ENCODE assay signal across 8 cellular contexts in genomic region chrX:74382613-74383012, GRCh38. TPM values are rescaled to one million over a fixed set of nuclear protein-coding genes. Genes with fewer than 3 reads are reported as not detected.
DNase-seq lines count a peak whose midpoint lies in the region; ATAC-seq, FAIRE-seq and TF ChIP-seq lines count a peak whose summit lies in the region.

No MANE protein-coding gene starts in this region.

- H3K4me3 ChIP-seq in A549 (no peak overlapping the region), OCI-LY7 (ENCODE audit: low read depth, low read length, poor library complexity, severe bottlenecking) (no peak overlapping the region), esophagus muscularis mucosa (no peak overlapping the region)

- H3K27me3 ChIP-seq in esophagus muscularis mucosa = no peaks in the 10 kb centered on the region

- H3K27ac ChIP-seq in A549 = peak overlapping the region in 1 of 2 experiments; percentile 52; a peak in 2 of 6 replicates
- no peak overlapping the region for H3K27ac ChIP-seq in OCI-LY7 (ENCODE audit: low read depth, low read length, poor library complexity, severe bottlenecking)
- H3K27ac ChIP-seq in esophagus muscularis mucosa (replicated peaks in 1 of 4) = no peak overlapping the region

- ATAC-seq in A549 (peak; percentile 96 to 99), GM18505 (IDR thresholded peaks at IDR 0.05; ENCODE audit: unreplicated experiment) (peak; percentile 75), HG03521 (IDR thresholded peaks at IDR 0.05; ENCODE audit: unreplicated experiment) (peak; percentile 61)
- peak; percentile 71 to 75 for ATAC-seq in natural killer cell treated with Interleukin-12 subunit alpha and Interleukin-12 subunit beta and Interleukin-15 and Interleukin-18, amount 100 ng/mL, for 72 hours
- ATAC-seq in stimulated activated naive CD8-positive, alpha-beta T cell treated with anti-CD3 and anti-CD28 coated beads, Interleukin-15, amount 100 ng/mL, for 72 hours = peak; percentile 78

- H3K9me3 ChIP-seq in A549 (peaks cover under 1% of the 10 kb centered on the region; the same call in 1 of the 3 replicates), OCI-LY7 (ENCODE audit: low read length) (no peaks in the 10 kb centered on the region), esophagus muscularis mucosa (no peaks in the 10 kb centered on the region)

- H2AFZ ChIP-seq in OCI-LY7 (ENCODE audit: low read length) = no peak overlapping the region

- no peak overlapping the region for H3K4me2 ChIP-seq in A549
- H3K4me2 ChIP-seq in OCI-LY7 (ENCODE audit: low read length) = no peak overlapping the region

- no peaks in the 10 kb centered on the region for H4K20me1 ChIP-seq in OCI-LY7 (ENCODE audit: insufficient read depth, low read length)

- TF ChIP-seq POLR2A in A549 (IDR thresholded peaks at IDR 0.05; ENCODE audit: low read length) = no peak
- no peak for TF ChIP-seq POLR2A in GM18505 (IDR thresholded peaks at IDR 0.05; ENCODE audit: borderline replicate concordance, extremely low read depth, insufficient read depth, insufficient read length)
- no peak for TF ChIP-seq POLR2A in esophagus muscularis mucosa (IDR thresholded peaks at IDR 0.05; ENCODE audit: low read depth)

- peak; percentile 72 for TF ChIP-seq CTCF in A549 (IDR thresholded peaks at IDR 0.05)
- peak; percentile 75 for TF ChIP-seq CTCF in OCI-LY7 (conservative IDR thresholded peaks at IDR 0.05; ENCODE audit: low read length)
- peak; percentile 49 to 74 (median 63) for TF ChIP-seq CTCF in esophagus muscularis mucosa (IDR thresholded peaks at IDR 0.05)

- peak; percentile 88 for FAIRE-seq in A549 (lab: Jason Lieb, UNC)

- no peaks in the 10 kb centered on the region for H3K9me3 Mint-ChIP-seq in natural killer cell treated with Interleukin-12 subunit alpha and Interleukin-12 subunit beta and Interleukin-15 and Interleukin-18, amount 100 ng/mL, for 72 hours
- no peaks in the 10 kb centered on the region for H3K9me3 Mint-ChIP-seq in stimulated activated naive CD8-positive, alpha-beta T cell treated with anti-CD3 and anti-CD28 coated beads, Interleukin-15, amount 100 ng/mL, for 72 hours

- H3K36me3 ChIP-seq in OCI-LY7 (ENCODE audit: insufficient read depth, low read length) (no peaks in the 10 kb centered on the region), esophagus muscularis mucosa (no peaks in the 10 kb centered on the region)

- intact Hi-C loops in OCI-LY7 (cut with micrococcal nuclease; ENCODE audit: unreplicated experiment) (loop anchor here (5.0 kb wide), 1 partner anchor 170 kb away; no protein-coding TSS in a partner anchor), esophagus muscularis mucosa (cut with DNase I) (loop anchor here (2.0 to 10.0 kb wide), 3 partner anchors 40 to 168 kb away; partner anchors contain the start of gene SLC16A2)

- POLR2A ChIA-PET in A549 (lab: Yijun Ruan, JAX) = no interaction called here
- POLR2A ChIA-PET in OCI-LY7 (lab: Charles Lee) = no interaction called here

- H3K4me1 Mint-ChIP-seq in natural killer cell treated with Interleukin-12 subunit alpha and Interleukin-12 subunit beta and Interleukin-15 and Interleukin-18, amount 100 ng/mL, for 72 hours (ENCODE audit: low read depth in 2 of 2) = no peaks in the 10 kb centered on the region
- no peaks in the 10 kb centered on the region for H3K4me1 Mint-ChIP-seq in stimulated activated naive CD8-positive, alpha-beta T cell treated with anti-CD3 and anti-CD28 coated beads, Interleukin-15, amount 100 ng/mL, for 72 hours

- CTCF ChIA-PET in A549 (lab: Yijun Ruan, JAX) (interaction anchor here (0.5 to 6.2 kb wide), 19 partner anchors 10 to 1229 kb away, joined by 3 to 51 read pairs (median 4); no protein-coding TSS in a partner anchor), OCI-LY7 (lab: Charles Lee; ENCODE audit: unreplicated experiment) (no interaction called here)

- peaks cover 5 to 18% of the 10 kb centered on the region in 2 donors for H3K27me3 Mint-ChIP-seq in natural killer cell treated with Interleukin-12 subunit alpha and Interleukin-12 subunit beta and Interleukin-15 and Interleukin-18, amount 100 ng/mL, for 72 hours
- H3K27me3 Mint-ChIP-seq in stimulated activated naive CD8-positive, alpha-beta T cell treated with anti-CD3 and anti-CD28 coated beads, Interleukin-15, amount 100 ng/mL, for 72 hours = no peaks in the 10 kb centered on the region

- peaks cover 8% of the 10 kb centered on the region; the same call in 1 of the 3 replicates for H3K4me1 ChIP-seq in A549
- H3K4me1 ChIP-seq in OCI-LY7 (ENCODE audit: insufficient read depth, low read length, poor library complexity, severe bottlenecking) = no peaks in the 10 kb centered on the region
- H3K4me1 ChIP-seq in esophagus muscularis mucosa = no peaks in the 10 kb centered on the region

- TF ChIP-seq RAD21 in A549 (conservative IDR thresholded peaks at IDR 0.05 in 1 of 2, IDR thresholded peaks at IDR 0.05 in 1 of 2) = peak; percentile 60 to 70

- H3K9me2 ChIP-seq in OCI-LY7 (ENCODE audit: insufficient read depth, low read length) = no peaks in the 10 kb centered on the region

- no peak for TF ChIP-seq EP300 in A549 (IDR thresholded peaks at IDR 0.05)
- no peak for TF ChIP-seq EP300 in esophagus muscularis mucosa (IDR thresholded peaks at IDR 0.05)

- H3K4me3 Mint-ChIP-seq in natural killer cell treated with Interleukin-12 subunit alpha and Interleukin-12 subunit beta and Interleukin-15 and Interleukin-18, amount 100 ng/mL, for 72 hours = no peak overlapping the region
- no peak overlapping the region for H3K4me3 Mint-ChIP-seq in stimulated activated naive CD8-positive, alpha-beta T cell treated with anti-CD3 and anti-CD28 coated beads, Interleukin-15, amount 100 ng/mL, for 72 hours

- BruUV-seq in OCI-LY7 (replicated peaks; lab: Mats Ljungman, UMichigan) = no TSS peak

- DNase-seq in A549 (ENCODE audit: low read depth in 1 of 2, low spot score in 1 of 2) (peak; percentile 57 to 69), OCI-LY7 (ENCODE audit: low spot score) (peak; percentile 43), activated T-cell treated with anti-CD3 and anti-CD28 coated beads for 4 hours (peak; percentile 28), esophagus muscularis mucosa (ENCODE audit: extremely low spot score) (no peak)
- DNase-seq in natural killer cell treated with Interleukin-12 subunit alpha and Interleukin-12 subunit beta and Interleukin-15 and Interleukin-18, amount 100 ng/mL, for 72 hours (ENCODE audit: low spot score) = peak; percentile 64
- peak; percentile 30 to 44 for DNase-seq in stimulated activated naive CD8-positive, alpha-beta T cell treated with anti-CD3 and anti-CD28 coated beads, Interleukin-15, amount 100 ng/mL, for 72 hours

- 0% methylated on average over 1 of the region's 2 CpGs for WGBS in A549 (ENCODE audit: missing lambda C conversion rate)
- WGBS in esophagus muscularis mucosa = 8% methylated on average over 2 of the region's 2 CpGs

- H3K27ac Mint-ChIP-seq in natural killer cell treated with Interleukin-12 subunit alpha and Interleukin-12 subunit beta and Interleukin-15 and Interleukin-18, amount 100 ng/mL, for 72 hours = no peak overlapping the region
- no peak overlapping the region for H3K27ac Mint-ChIP-seq in stimulated activated naive CD8-positive, alpha-beta T cell treated with anti-CD3 and anti-CD28 coated beads, Interleukin-15, amount 100 ng/mL, for 72 hours

- H3K79me2 ChIP-seq in OCI-LY7 (ENCODE audit: insufficient read depth, low read depth, low read length) = no peaks in the 10 kb centered on the region

- H3K36me3 Mint-ChIP-seq in natural killer cell treated with Interleukin-12 subunit alpha and Interleukin-12 subunit beta and Interleukin-15 and Interleukin-18, amount 100 ng/mL, for 72 hours = no peaks in the 10 kb centered on the region

TF ChIP-seq in A549, 52 proteins besides CTCF, POLR2A, EP300 and RAD21:
- no peak for TF ChIP-seq NR3C1 (IDR thresholded peaks at IDR 0.05)
- peak; percentile 50; the same call in 2 of the 3 replicates for TF ChIP-seq SMC3 (IDR thresholded peaks at IDR 0.05)

RNA-seq across cellular contexts. Expression of gene SLC16A2, which starts 38.7 kb away (rescaled TPM):
- 9.7 and 11.7 TPM in 2 replicates for polyA plus RNA-seq in A549 (2011; rRNA removed)
- polyA plus RNA-seq in A549 (2012; cell fraction: cytosol; rRNA removed) = 5.5 and 9.1 TPM in 2 replicates
- 10.4 and 11.8 TPM in 2 replicates for polyA plus RNA-seq in A549 (2012; cell fraction: nucleus; rRNA removed)
- 17.9 to 22.3 TPM (median 19.2 TPM) in 3 replicates for polyA plus RNA-seq in A549 (2017; fragmentation: RNase III; extraction: RNeasy Plus Mini Kit Qiagen cat#74134 plus additional on column Dnase treatment)
- 9.9 and 10.6 TPM in 2 replicates for polyA minus RNA-seq in A549 (2011; rRNA and poly(A)+ RNA removed)
- not detected in 2 replicates for total RNA-seq in OCI-LY7 (2014; rRNA removed; shearing (Covaris generic))
- not detected in 2 replicates for total RNA-seq in OCI-LY7 (2022)
- 10 to 100 TPM in 1 of 4 donors, 1 to 10 TPM in 3; 7.3 to 13.7 (median 9.6) TPM for total RNA-seq in esophagus muscularis mucosa
- total RNA-seq in natural killer cell treated with Interleukin-12 subunit alpha and Interleukin-12 subunit beta and Interleukin-15 and Interleukin-18, amount 100 ng/mL, for 72 hours = not detected

Comparison
In these comparisons a context has a peak if more than half of its experiments do, and no peak if none do; other contexts are left out.
1. RNA of gene SLC16A2, which starts 38.7 kb away (total RNA-seq): 7.3 to 13.7 TPM in esophagus muscularis mucosa; not detected in natural killer cell treated with Interleukin-12 subunit alpha and Interleukin-12 subunit beta and Interleukin-15 and Interleukin-18, amount 100 ng/mL, for 72 hours and not detected in OCI-LY7; every median in the first group is over 4 times any median in the second.
2. Peak in every context shown above with its lines, with median percentiles within 50 percentile points of each other: ATAC-seq and CTCF ChIP-seq.